ENCODE assay signal across 1 cellular context in genomic region chr22:42621505-42622002, GRCh38.
TF ChIP-seq lines count a peak whose summit lies in the region.

No MANE protein-coding gene starts in this region.

TF ChIP-seq in HEK293, 187 proteins besides CTCF, POLR2A, EP300 and RAD21 (continued from another document and continues in another):
- TF ChIP-seq, protein P1, sequence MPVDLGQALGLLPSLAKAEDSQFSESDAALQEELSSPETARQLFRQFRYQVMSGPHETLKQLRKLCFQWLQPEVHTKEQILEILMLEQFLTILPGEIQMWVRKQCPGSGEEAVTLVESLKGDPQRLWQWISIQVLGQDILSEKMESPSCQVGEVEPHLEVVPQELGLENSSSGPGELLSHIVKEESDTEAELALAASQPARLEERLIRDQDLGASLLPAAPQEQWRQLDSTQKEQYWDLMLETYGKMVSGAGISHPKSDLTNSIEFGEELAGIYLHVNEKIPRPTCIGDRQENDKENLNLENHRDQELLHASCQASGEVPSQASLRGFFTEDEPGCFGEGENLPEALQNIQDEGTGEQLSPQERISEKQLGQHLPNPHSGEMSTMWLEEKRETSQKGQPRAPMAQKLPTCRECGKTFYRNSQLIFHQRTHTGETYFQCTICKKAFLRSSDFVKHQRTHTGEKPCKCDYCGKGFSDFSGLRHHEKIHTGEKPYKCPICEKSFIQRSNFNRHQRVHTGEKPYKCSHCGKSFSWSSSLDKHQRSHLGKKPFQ (tag by site-specific recombination; IDR thresholded peaks at IDR 0.05) = no peak
- TF ChIP-seq ZNF843 (tag by site-specific recombination; IDR thresholded peaks at IDR 0.05) (no peak), ELK4 (IDR thresholded peaks at IDR 0.05; ENCODE audit: borderline replicate concordance, low read depth, low read length) (no peak), ZNF639 (tag by site-specific recombination; IDR thresholded peaks at IDR 0.05) (peak; percentile 51; the same call in 1 of the 2 replicates), ZNF354C (tag by site-specific recombination; IDR thresholded peaks at IDR 0.05; ENCODE audit: borderline replicate concordance, low read depth) (no peak), ZBTB26 (tag by site-specific recombination; optimal IDR thresholded peaks at IDR 0.05) (peak; percentile 17), GLIS1 (tag by site-specific recombination; IDR thresholded peaks at IDR 0.05) (peak; percentile 87), ZNF837 (tag by site-specific recombination; IDR thresholded peaks at IDR 0.05) (no peak), PATZ1 (tag by site-specific recombination; IDR thresholded peaks at IDR 0.05) (peak; percentile 40; the same call in 1 of the 2 replicates), ZNF341 (tag by site-specific recombination; IDR thresholded peaks at IDR 0.05; ENCODE audit: low read depth) (no peak), ZBTB21 (tag by site-specific recombination; IDR thresholded peaks at IDR 0.05) (no peak), ZNF664 (tag by site-specific recombination; IDR thresholded peaks at IDR 0.05) (peak; percentile 97), BCL11A (tag by site-specific recombination; IDR thresholded peaks at IDR 0.05; ENCODE audit: low read depth) (no peak), ZNF585B (tag by site-specific recombination; IDR thresholded peaks at IDR 0.05) (no peak), ZNF692 (tag by site-specific recombination; IDR thresholded peaks at IDR 0.05) (peak; percentile 17; the same call in 1 of the 2 replicates), BCL11B (tag by site-specific recombination; IDR thresholded peaks at IDR 0.05; ENCODE audit: low read depth) (no peak), ZBTB48 (tag by site-specific recombination; IDR thresholded peaks at IDR 0.05) (peak; percentile 94), GLIS2 (tag by site-specific recombination; IDR thresholded peaks at IDR 0.05) (peak; percentile 63; the same call in 1 of the 2 replicates), ZNF311 (tag by site-specific recombination; IDR thresholded peaks at IDR 0.05; ENCODE audit: borderline replicate concordance) (no peak), ZNF629 (tag by site-specific recombination; IDR thresholded peaks at IDR 0.05) (no peak), ZNF658 (tag by site-specific recombination; IDR thresholded peaks at IDR 0.05) (no peak), ZNF701 (tag by site-specific recombination; IDR thresholded peaks at IDR 0.05) (no peak), ZNF26 (tag by site-specific recombination; IDR thresholded peaks at IDR 0.05) (no peak), ZSCAN23 (tag by site-specific recombination; IDR thresholded peaks at IDR 0.05) (no peak), ZNF549 (tag by site-specific recombination; IDR thresholded peaks at IDR 0.05) (no peak), ZNF791 (tag by site-specific recombination; IDR thresholded peaks at IDR 0.05) (no peak), ZBTB7A (tag by site-specific recombination; IDR thresholded peaks at IDR 0.05; ENCODE audit: low read depth) (no peak), ZEB2 (tag by site-specific recombination; IDR thresholded peaks at IDR 0.05) (no peak), ZFP41 (tag by site-specific recombination; IDR thresholded peaks at IDR 0.05; ENCODE audit: borderline replicate concordance) (no peak), ZNF514 (tag by site-specific recombination; IDR thresholded peaks at IDR 0.05) (no peak), ZIC2 (tag by site-specific recombination; IDR thresholded peaks at IDR 0.05) (peak; percentile 58), ZNF391 (tag by site-specific recombination; IDR thresholded peaks at IDR 0.05; ENCODE audit: borderline replicate concordance, low read depth) (no peak), SP2 (tag by site-specific recombination; IDR thresholded peaks at IDR 0.05) (peak; percentile 41), EGR2 (tag by site-specific recombination; IDR thresholded peaks at IDR 0.05; ENCODE audit: low read depth) (no peak), ZNF600 (tag by site-specific recombination; IDR thresholded peaks at IDR 0.05) (peak; percentile 73), KLF1 (tag by site-specific recombination; IDR thresholded peaks at IDR 0.05) (peak; percentile 41; the same call in 1 of the 2 replicates), ZNF48 (tag by site-specific recombination; IDR thresholded peaks at IDR 0.05) (no peak), ZXDB (tag by site-specific recombination; IDR thresholded peaks at IDR 0.05) (peak; percentile 74), ZBTB6 (tag by site-specific recombination; IDR thresholded peaks at IDR 0.05) (peak; percentile 59; the same call in 1 of the 2 replicates), ZNF510 (tag by site-specific recombination; IDR thresholded peaks at IDR 0.05; ENCODE audit: insufficient replicate concordance) (no peak), ZNF112 (tag by site-specific recombination; IDR thresholded peaks at IDR 0.05) (no peak)
- TF ChIP-seq, protein P2, sequence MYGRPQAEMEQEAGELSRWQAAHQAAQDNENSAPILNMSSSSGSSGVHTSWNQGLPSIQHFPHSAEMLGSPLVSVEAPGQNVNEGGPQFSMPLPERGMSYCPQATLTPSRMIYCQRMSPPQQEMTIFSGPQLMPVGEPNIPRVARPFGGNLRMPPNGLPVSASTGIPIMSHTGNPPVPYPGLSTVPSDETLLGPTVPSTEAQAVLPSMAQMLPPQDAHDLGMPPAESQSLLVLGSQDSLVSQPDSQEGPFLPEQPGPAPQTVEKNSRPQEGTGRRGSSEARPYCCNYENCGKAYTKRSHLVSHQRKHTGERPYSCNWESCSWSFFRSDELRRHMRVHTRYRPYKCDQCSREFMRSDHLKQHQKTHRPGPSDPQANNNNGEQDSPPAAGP (tag by site-specific recombination; IDR thresholded peaks at IDR 0.05) = peak; percentile 66
- TF ChIP-seq, protein P3, sequence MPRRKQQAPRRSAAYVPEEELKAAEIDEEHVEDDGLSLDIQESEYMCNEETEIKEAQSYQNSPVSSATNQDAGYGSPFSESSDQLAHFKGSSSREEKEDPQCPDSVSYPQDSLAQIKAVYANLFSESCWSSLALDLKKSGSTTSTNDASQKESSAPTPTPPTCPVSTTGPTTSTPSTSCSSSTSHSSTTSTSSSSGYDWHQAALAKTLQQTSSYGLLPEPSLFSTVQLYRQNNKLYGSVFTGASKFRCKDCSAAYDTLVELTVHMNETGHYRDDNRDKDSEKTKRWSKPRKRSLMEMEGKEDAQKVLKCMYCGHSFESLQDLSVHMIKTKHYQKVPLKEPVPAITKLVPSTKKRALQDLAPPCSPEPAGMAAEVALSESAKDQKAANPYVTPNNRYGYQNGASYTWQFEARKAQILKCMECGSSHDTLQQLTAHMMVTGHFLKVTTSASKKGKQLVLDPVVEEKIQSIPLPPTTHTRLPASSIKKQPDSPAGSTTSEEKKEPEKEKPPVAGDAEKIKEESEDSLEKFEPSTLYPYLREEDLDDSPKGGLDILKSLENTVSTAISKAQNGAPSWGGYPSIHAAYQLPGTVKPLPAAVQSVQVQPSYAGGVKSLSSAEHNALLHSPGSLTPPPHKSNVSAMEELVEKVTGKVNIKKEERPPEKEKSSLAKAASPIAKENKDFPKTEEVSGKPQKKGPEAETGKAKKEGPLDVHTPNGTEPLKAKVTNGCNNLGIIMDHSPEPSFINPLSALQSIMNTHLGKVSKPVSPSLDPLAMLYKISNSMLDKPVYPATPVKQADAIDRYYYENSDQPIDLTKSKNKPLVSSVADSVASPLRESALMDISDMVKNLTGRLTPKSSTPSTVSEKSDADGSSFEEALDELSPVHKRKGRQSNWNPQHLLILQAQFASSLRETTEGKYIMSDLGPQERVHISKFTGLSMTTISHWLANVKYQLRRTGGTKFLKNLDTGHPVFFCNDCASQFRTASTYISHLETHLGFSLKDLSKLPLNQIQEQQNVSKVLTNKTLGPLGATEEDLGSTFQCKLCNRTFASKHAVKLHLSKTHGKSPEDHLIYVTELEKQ (tag by site-specific recombination; IDR thresholded peaks at IDR 0.05; ENCODE audit: borderline replicate concordance) = no peak
